1 cellular context compared by ENCODE assay signal in the genomic region with DNA sequence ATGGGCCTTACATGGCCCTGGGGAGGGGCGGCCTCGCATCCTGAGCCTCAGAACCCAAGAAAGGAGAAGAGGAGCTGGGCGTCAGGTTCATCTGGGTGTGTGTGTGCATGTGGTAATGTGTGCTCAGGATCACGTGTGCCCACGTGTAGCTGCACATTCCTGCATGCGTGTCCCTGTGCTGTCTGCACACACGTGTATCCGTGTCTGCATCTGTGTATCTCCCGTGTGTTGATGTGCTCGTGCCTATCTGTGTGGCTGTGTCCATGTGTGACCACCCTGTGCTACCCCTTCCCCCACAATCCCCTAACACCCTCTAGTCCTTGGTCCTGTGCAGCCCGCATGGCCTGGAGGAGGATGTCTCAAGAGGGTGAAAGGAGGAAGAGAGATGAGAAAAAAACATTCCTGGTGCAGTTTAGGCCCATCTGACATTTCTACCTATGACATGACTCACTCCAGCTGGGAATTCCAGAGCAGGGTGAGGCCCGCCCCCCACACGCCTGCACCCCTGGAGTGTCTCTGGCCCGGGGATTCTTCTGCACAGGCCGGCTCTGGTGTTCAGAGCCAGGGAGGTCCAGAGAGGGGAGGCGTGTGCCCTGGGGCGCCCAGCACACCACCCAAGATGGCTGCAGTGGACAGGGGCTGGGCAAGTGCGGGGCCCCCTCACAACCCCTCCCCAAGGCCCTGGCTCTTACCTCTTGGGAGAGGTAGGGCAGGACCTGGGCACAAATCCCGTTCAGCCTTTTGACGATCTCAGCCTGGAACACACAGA.
TF ChIP-seq lines count a peak whose summit lies in the region.

No MANE protein-coding gene starts in this region.

TF ChIP-seq in GM12878, 131 proteins besides CTCF, POLR2A, EP300 and RAD21:
- no peak for TF ChIP-seq TCF3 (IDR thresholded peaks at IDR 0.05; ENCODE audit: borderline replicate concordance, insufficient read depth, low read depth, low read length)
- peak; percentile 64 for TF ChIP-seq POLR2AphosphoS5 (IDR thresholded peaks at IDR 0.05; ENCODE audit: low read length)
